In genomic region chr7:1043552-1044188, GRCh38 we compare ENCODE assay signal across 1 cellular context.
A peak's percentile ranks its signal among the peaks of the same experiment; 100 is the strongest.
TF ChIP-seq lines count a peak whose summit lies in the region.

No MANE protein-coding gene starts in this region.

TF ChIP-seq in K562, 482 proteins besides CTCF, POLR2A, EP300 and RAD21 (continued from another document and continues in another):
- TF ChIP-seq, protein P1, sequence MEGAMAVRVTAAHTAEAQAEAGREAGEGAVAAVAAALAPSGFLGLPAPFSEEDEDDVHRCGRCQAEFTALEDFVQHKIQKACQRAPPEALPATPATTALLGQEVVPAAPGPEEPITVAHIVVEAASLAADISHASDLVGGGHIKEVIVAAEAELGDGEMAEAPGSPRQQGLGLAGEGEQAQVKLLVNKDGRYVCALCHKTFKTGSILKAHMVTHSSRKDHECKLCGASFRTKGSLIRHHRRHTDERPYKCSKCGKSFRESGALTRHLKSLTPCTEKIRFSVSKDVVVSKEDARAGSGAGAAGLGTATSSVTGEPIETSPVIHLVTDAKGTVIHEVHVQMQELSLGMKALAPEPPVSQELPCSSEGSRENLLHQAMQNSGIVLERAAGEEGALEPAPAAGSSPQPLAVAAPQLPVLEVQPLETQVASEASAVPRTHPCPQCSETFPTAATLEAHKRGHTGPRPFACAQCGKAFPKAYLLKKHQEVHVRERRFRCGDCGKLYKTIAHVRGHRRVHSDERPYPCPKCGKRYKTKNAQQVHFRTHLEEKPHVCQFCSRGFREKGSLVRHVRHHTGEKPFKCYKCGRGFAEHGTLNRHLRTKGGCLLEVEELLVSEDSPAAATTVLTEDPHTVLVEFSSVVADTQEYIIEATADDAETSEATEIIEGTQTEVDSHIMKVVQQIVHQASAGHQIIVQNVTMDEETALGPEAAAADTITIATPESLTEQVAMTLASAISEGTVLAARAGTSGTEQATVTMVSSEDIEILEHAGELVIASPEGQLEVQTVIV (CRISPR knock-in tag; IDR thresholded peaks at IDR 0.05; ENCODE audit: borderline replicate concordance): no peak
- TF ChIP-seq RBM34 (IDR thresholded peaks at IDR 0.05; ENCODE audit: borderline replicate concordance, insufficient read depth, low read length) (no peak), ZNF717 (CRISPR knock-in tag; IDR thresholded peaks at IDR 0.05) (no peak), COPS2 (conservative IDR thresholded peaks at IDR 0.05) (no peak), HIVEP1 (CRISPR knock-in tag; IDR thresholded peaks at IDR 0.05) (0 out of 2 replicates have a peak, but pooled peaks have one; percentile 9), ZNF592 (IDR thresholded peaks at IDR 0.05) (0 out of 2 replicates have a peak, but pooled peaks have one; percentile 5), HDAC1 (IDR thresholded peaks at IDR 0.05) (no peak), THAP7 (CRISPR knock-in tag; IDR thresholded peaks at IDR 0.05) (no peak), ZNF583 (CRISPR knock-in tag; IDR thresholded peaks at IDR 0.05) (no peak), ZNF263 (CRISPR knock-in tag; IDR thresholded peaks at IDR 0.05; ENCODE audit: borderline replicate concordance) (no peak), ADNP (tag; IDR thresholded peaks at IDR 0.05) (no peak), TAL1 (IDR thresholded peaks at IDR 0.05) (no peak), ZSCAN29 (IDR thresholded peaks at IDR 0.05) (0 out of 2 replicates have a peak, but pooled peaks have one; percentile 16), ZNF239 (CRISPR knock-in tag; IDR thresholded peaks at IDR 0.05) (no peak), USF2 (CRISPR knock-in tag; IDR thresholded peaks at IDR 0.05) (no peak), XRCC5 (IDR thresholded peaks at IDR 0.05; ENCODE audit: low read depth, low read length) (no peak), TOE1 (IDR thresholded peaks at IDR 0.05; ENCODE audit: borderline replicate concordance) (no peak), TOE1 (CRISPR knock-in tag; IDR thresholded peaks at IDR 0.05; ENCODE audit: borderline replicate concordance, low read depth) (no peak), NR4A1 (CRISPR knock-in tag; IDR thresholded peaks at IDR 0.05) (no peak), NR4A1 (tag; IDR thresholded peaks at IDR 0.05) (no peak), THAP12 (CRISPR knock-in tag; IDR thresholded peaks at IDR 0.05) (no peak), CTBP1 (IDR thresholded peaks at IDR 0.05; ENCODE audit: borderline replicate concordance) (no peak), RFX7 (CRISPR knock-in tag; IDR thresholded peaks at IDR 0.05) (no peak), MTA1 (IDR thresholded peaks at IDR 0.05; ENCODE audit: borderline replicate concordance) (no peak; the same call in 1 of the 2 replicates), ZNF384 (IDR thresholded peaks at IDR 0.05; ENCODE audit: low read depth, low read length) (no peak), ZNF398 (CRISPR knock-in tag; IDR thresholded peaks at IDR 0.05) (no peak), STAG1 (CRISPR knock-in tag; IDR thresholded peaks at IDR 0.05; ENCODE audit: borderline replicate concordance) (no peak), ZNF311 (CRISPR knock-in tag; IDR thresholded peaks at IDR 0.05) (no peak), ZNF740 (CRISPR knock-in tag; IDR thresholded peaks at IDR 0.05) (no peak), ZNF740 (tag; IDR thresholded peaks at IDR 0.05) (no peak), ZFP36 (IDR thresholded peaks at IDR 0.05; ENCODE audit: low read depth, low read length, partially characterized antibody) (no peak), SREBF1 (IDR thresholded peaks at IDR 0.05; ENCODE audit: borderline replicate concordance, low read depth, low read length) (no peak), NEUROD1 (IDR thresholded peaks at IDR 0.05; ENCODE audit: borderline replicate concordance, low read depth, low read length, partially characterized antibody) (peak; percentile 15), ZNF184 (CRISPR knock-in tag; IDR thresholded peaks at IDR 0.05) (no peak), FOXJ2 (tag; IDR thresholded peaks at IDR 0.05) (no peak), ZNF77 (CRISPR knock-in tag; IDR thresholded peaks at IDR 0.05) (no peak), ZNF436 (CRISPR knock-in tag; IDR thresholded peaks at IDR 0.05) (no peak), UBTF (IDR thresholded peaks at IDR 0.05; ENCODE audit: borderline replicate concordance in 1 of 2, low read depth in 2 of 2, low read length in 2 of 2) (no peak)
- TF ChIP-seq, protein P2, sequence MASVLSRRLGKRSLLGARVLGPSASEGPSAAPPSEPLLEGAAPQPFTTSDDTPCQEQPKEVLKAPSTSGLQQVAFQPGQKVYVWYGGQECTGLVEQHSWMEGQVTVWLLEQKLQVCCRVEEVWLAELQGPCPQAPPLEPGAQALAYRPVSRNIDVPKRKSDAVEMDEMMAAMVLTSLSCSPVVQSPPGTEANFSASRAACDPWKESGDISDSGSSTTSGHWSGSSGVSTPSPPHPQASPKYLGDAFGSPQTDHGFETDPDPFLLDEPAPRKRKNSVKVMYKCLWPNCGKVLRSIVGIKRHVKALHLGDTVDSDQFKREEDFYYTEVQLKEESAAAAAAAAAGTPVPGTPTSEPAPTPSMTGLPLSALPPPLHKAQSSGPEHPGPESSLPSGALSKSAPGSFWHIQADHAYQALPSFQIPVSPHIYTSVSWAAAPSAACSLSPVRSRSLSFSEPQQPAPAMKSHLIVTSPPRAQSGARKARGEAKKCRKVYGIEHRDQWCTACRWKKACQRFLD (CRISPR knock-in tag; IDR thresholded peaks at IDR 0.05): peak; percentile 23; the same call in 1 of the 2 replicates
- TF ChIP-seq, protein P3, sequence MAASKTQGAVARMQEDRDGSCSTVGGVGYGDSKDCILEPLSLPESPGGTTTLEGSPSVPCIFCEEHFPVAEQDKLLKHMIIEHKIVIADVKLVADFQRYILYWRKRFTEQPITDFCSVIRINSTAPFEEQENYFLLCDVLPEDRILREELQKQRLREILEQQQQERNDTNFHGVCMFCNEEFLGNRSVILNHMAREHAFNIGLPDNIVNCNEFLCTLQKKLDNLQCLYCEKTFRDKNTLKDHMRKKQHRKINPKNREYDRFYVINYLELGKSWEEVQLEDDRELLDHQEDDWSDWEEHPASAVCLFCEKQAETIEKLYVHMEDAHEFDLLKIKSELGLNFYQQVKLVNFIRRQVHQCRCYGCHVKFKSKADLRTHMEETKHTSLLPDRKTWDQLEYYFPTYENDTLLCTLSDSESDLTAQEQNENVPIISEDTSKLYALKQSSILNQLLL (CRISPR knock-in tag; IDR thresholded peaks at IDR 0.05; ENCODE audit: borderline replicate concordance): no peak
- TF ChIP-seq, protein P4, sequence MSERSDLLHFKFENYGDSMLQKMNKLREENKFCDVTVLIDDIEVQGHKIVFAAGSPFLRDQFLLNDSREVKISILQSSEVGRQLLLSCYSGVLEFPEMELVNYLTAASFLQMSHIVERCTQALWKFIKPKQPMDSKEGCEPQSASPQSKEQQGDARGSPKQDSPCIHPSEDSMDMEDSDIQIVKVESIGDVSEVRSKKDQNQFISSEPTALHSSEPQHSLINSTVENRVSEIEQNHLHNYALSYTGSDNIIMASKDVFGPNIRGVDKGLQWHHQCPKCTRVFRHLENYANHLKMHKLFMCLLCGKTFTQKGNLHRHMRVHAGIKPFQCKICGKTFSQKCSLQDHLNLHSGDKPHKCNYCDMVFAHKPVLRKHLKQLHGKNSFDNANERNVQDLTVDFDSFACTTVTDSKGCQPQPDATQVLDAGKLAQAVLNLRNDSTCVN (CRISPR knock-in tag; IDR thresholded peaks at IDR 0.05): no peak
